11 cellular contexts compared by ENCODE assay signal in genomic region chr13:49512578-49512977, GRCh38. TPM values are rescaled to one million over a fixed set of nuclear protein-coding genes. Genes with fewer than 3 reads are reported as not detected.
DNase-seq lines count a peak whose midpoint lies in the region; ATAC-seq and TF ChIP-seq lines count a peak whose summit lies in the region.
"Had no signal": no experiment of that assay in that cellular context is flagged by ENCODE, and none has a peak within 500 bp of the region (broad histone marks: within the 10 kb centered on the region; RNA-seq: fewer than 3 reads in every experiment).

No MANE protein-coding gene starts in this region.

- ATAC-seq in activated CD8-positive, alpha-beta T cell treated with anti-CD3 and anti-CD28 coated beads for 36 hours = no peak
- ATAC-seq in activated CD8-positive, alpha-beta T cell treated with anti-CD3 and anti-CD28 coated beads, Interleukin-2, amount 10 ng/mL, durations not matched to agents 7 days and 5 days = no peak
- no peak for ATAC-seq in activated naive CD8-positive, alpha-beta T cell treated with anti-CD3 and anti-CD28 coated beads, Interleukin-2, amount 10 ng/mL, durations not matched to agents 7 days and 5 days (ENCODE audit: low read depth)
- ATAC-seq in activated naive CD8-positive, alpha-beta T cell treated with anti-CD3 and anti-CD28 coated beads, Interleukin-2, amount 50 U/mL, for 24 hours = no peak
- no peak for ATAC-seq in effector memory CD8-positive, alpha-beta T cell (replicated peaks)
- ATAC-seq in stimulated activated memory B cell treated with anti-CD40 and anti-IgM and Interleukin-4, amounts not matched to agents 10 μg/mL and 1 μg/mL and 100 μg/mL, for 72 hours = no peak

- intact Hi-C loops in activated CD8-positive, alpha-beta T cell treated with anti-CD3 and anti-CD28 coated beads for 36 hours (cut with micrococcal nuclease) = no loop called here

- CTCF ChIA-PET in activated CD8-positive, alpha-beta T cell treated with anti-CD3 and anti-CD28 coated beads for 36 hours (lab: Charles Lee) = interaction anchor here (1.4 kb wide), 1 partner anchor 13 kb away, joined by 3 read pairs; no protein-coding TSS in a partner anchor
- CTCF ChIA-PET in activated CD8-positive, alpha-beta T cell treated with anti-CD3 and anti-CD28 coated beads, Interleukin-2, amount 10 ng/mL, durations not matched to agents 7 days and 5 days (lab: Charles Lee) = no interaction called here

- no peak overlapping the region for H3K4me3 Mint-ChIP-seq in activated CD8-positive, alpha-beta T cell treated with anti-CD3 and anti-CD28 coated beads for 36 hours
- no peak overlapping the region for H3K4me3 Mint-ChIP-seq in activated CD8-positive, alpha-beta T cell treated with anti-CD3 and anti-CD28 coated beads, Interleukin-2, amount 10 ng/mL, durations not matched to agents 7 days and 5 days
- H3K4me3 Mint-ChIP-seq in activated naive CD8-positive, alpha-beta T cell treated with anti-CD3 and anti-CD28 coated beads, Interleukin-2, amount 10 ng/mL, durations not matched to agents 7 days and 5 days = no peak overlapping the region
- no peak overlapping the region for H3K4me3 Mint-ChIP-seq in activated naive CD8-positive, alpha-beta T cell treated with anti-CD3 and anti-CD28 coated beads, Interleukin-2, amount 50 U/mL, for 24 hours
- no peak overlapping the region for H3K4me3 Mint-ChIP-seq in effector memory CD8-positive, alpha-beta T cell
- H3K4me3 Mint-ChIP-seq in stimulated activated memory B cell treated with anti-CD40 and anti-IgM and Interleukin-4, amounts not matched to agents 10 μg/mL and 1 μg/mL and 100 μg/mL, for 72 hours = no peak overlapping the region

- H3K9me3 Mint-ChIP-seq in activated CD8-positive, alpha-beta T cell treated with anti-CD3 and anti-CD28 coated beads for 36 hours = peaks cover 2% of the 10 kb centered on the region
- no peaks in the 10 kb centered on the region for H3K9me3 Mint-ChIP-seq in activated CD8-positive, alpha-beta T cell treated with anti-CD3 and anti-CD28 coated beads, Interleukin-2, amount 10 ng/mL, durations not matched to agents 7 days and 5 days (ENCODE audit: insufficient read depth)
- H3K9me3 Mint-ChIP-seq in activated naive CD8-positive, alpha-beta T cell treated with anti-CD3 and anti-CD28 coated beads, Interleukin-2, amount 10 ng/mL, durations not matched to agents 7 days and 5 days = peaks cover 2% of the 10 kb centered on the region
- H3K9me3 Mint-ChIP-seq in activated naive CD8-positive, alpha-beta T cell treated with anti-CD3 and anti-CD28 coated beads, Interleukin-2, amount 50 U/mL, for 24 hours = no peaks in the 10 kb centered on the region
- H3K9me3 Mint-ChIP-seq in effector memory CD8-positive, alpha-beta T cell = no peaks in the 10 kb centered on the region
- H3K9me3 Mint-ChIP-seq in stimulated activated memory B cell treated with anti-CD40 and anti-IgM and Interleukin-4, amounts not matched to agents 10 μg/mL and 1 μg/mL and 100 μg/mL, for 72 hours = no peaks in the 10 kb centered on the region

- peaks cover 8% of the 10 kb centered on the region for H3K4me1 Mint-ChIP-seq in activated CD8-positive, alpha-beta T cell treated with anti-CD3 and anti-CD28 coated beads for 36 hours (ENCODE audit: low read depth)
- peaks cover 4% of the 10 kb centered on the region for H3K4me1 Mint-ChIP-seq in activated CD8-positive, alpha-beta T cell treated with anti-CD3 and anti-CD28 coated beads, Interleukin-2, amount 10 ng/mL, durations not matched to agents 7 days and 5 days (ENCODE audit: low read depth)
- H3K4me1 Mint-ChIP-seq in activated naive CD8-positive, alpha-beta T cell treated with anti-CD3 and anti-CD28 coated beads, Interleukin-2, amount 10 ng/mL, durations not matched to agents 7 days and 5 days = peaks cover 8% of the 10 kb centered on the region
- peaks cover 3% of the 10 kb centered on the region for H3K4me1 Mint-ChIP-seq in activated naive CD8-positive, alpha-beta T cell treated with anti-CD3 and anti-CD28 coated beads, Interleukin-2, amount 50 U/mL, for 24 hours
- peaks cover 14 to 43% of the 10 kb centered on the region in 2 donors for H3K4me1 Mint-ChIP-seq in effector memory CD8-positive, alpha-beta T cell (ENCODE audit: low read depth in 2 of 2)
- H3K4me1 Mint-ChIP-seq in stimulated activated memory B cell treated with anti-CD40 and anti-IgM and Interleukin-4, amounts not matched to agents 10 μg/mL and 1 μg/mL and 100 μg/mL, for 72 hours = peaks cover 6% of the 10 kb centered on the region

- no peak for TF ChIP-seq CTCF in activated CD8-positive, alpha-beta T cell treated with anti-CD3 and anti-CD28 coated beads for 36 hours (IDR thresholded peaks at IDR 0.05)

- H3K27ac Mint-ChIP-seq in activated CD8-positive, alpha-beta T cell treated with anti-CD3 and anti-CD28 coated beads for 36 hours = peak overlapping the region; percentile 41
- H3K27ac Mint-ChIP-seq in activated CD8-positive, alpha-beta T cell treated with anti-CD3 and anti-CD28 coated beads, Interleukin-2, amount 10 ng/mL, durations not matched to agents 7 days and 5 days = no peak overlapping the region
- peak overlapping the region; percentile 58 for H3K27ac Mint-ChIP-seq in activated naive CD8-positive, alpha-beta T cell treated with anti-CD3 and anti-CD28 coated beads, Interleukin-2, amount 10 ng/mL, durations not matched to agents 7 days and 5 days
- H3K27ac Mint-ChIP-seq in activated naive CD8-positive, alpha-beta T cell treated with anti-CD3 and anti-CD28 coated beads, Interleukin-2, amount 50 U/mL, for 24 hours = no peak overlapping the region
- peak overlapping the region; percentile 38 to 61 for H3K27ac Mint-ChIP-seq in effector memory CD8-positive, alpha-beta T cell
- H3K27ac Mint-ChIP-seq in stimulated activated memory B cell treated with anti-CD40 and anti-IgM and Interleukin-4, amounts not matched to agents 10 μg/mL and 1 μg/mL and 100 μg/mL, for 72 hours = peak overlapping the region; percentile 65

- H3K27me3 Mint-ChIP-seq in activated CD8-positive, alpha-beta T cell treated with anti-CD3 and anti-CD28 coated beads for 36 hours = no peaks in the 10 kb centered on the region
- no peaks in the 10 kb centered on the region for H3K27me3 Mint-ChIP-seq in activated CD8-positive, alpha-beta T cell treated with anti-CD3 and anti-CD28 coated beads, Interleukin-2, amount 10 ng/mL, durations not matched to agents 7 days and 5 days (ENCODE audit: low read depth)
- no peaks in the 10 kb centered on the region for H3K27me3 Mint-ChIP-seq in activated naive CD8-positive, alpha-beta T cell treated with anti-CD3 and anti-CD28 coated beads, Interleukin-2, amount 10 ng/mL, durations not matched to agents 7 days and 5 days
- no peaks in the 10 kb centered on the region for H3K27me3 Mint-ChIP-seq in activated naive CD8-positive, alpha-beta T cell treated with anti-CD3 and anti-CD28 coated beads, Interleukin-2, amount 50 U/mL, for 24 hours
- H3K27me3 Mint-ChIP-seq in effector memory CD8-positive, alpha-beta T cell = no peaks in the 10 kb centered on the region
- no peaks in the 10 kb centered on the region for H3K27me3 Mint-ChIP-seq in stimulated activated memory B cell treated with anti-CD40 and anti-IgM and Interleukin-4, amounts not matched to agents 10 μg/mL and 1 μg/mL and 100 μg/mL, for 72 hours

- no peak for DNase-seq in activated CD8-positive, alpha-beta T cell treated with anti-CD3 and anti-CD28 coated beads for 36 hours
- DNase-seq in activated CD8-positive, alpha-beta T cell treated with anti-CD3 and anti-CD28 coated beads, Interleukin-2, amount 10 ng/mL, durations not matched to agents 7 days and 5 days = no peak
- no peak for DNase-seq in activated naive CD8-positive, alpha-beta T cell treated with anti-CD3 and anti-CD28 coated beads, Interleukin-2, amount 10 ng/mL, durations not matched to agents 7 days and 5 days
- DNase-seq in activated naive CD8-positive, alpha-beta T cell treated with anti-CD3 and anti-CD28 coated beads, Interleukin-2, amount 50 U/mL, for 24 hours = no peak
- no peak for DNase-seq in effector memory CD8-positive, alpha-beta T cell
- no peak for DNase-seq in effector CD8-positive, alpha-beta T cell (lab: John Stamatoyannopoulos, UW)
- DNase-seq in nucleus accumbens (lab: John Stamatoyannopoulos, UW) = no peak
- DNase-seq: AML-193, Calu3, DMS 273 treated with DMSO at 0.1 percent for 48 hours had no signal

- POLR2A ChIA-PET in activated CD8-positive, alpha-beta T cell treated with anti-CD3 and anti-CD28 coated beads for 36 hours (lab: Charles Lee) = interaction anchor here (1.2 kb wide), 1 partner anchor 9 kb away, joined by 4 read pairs; no protein-coding TSS in a partner anchor
- POLR2A ChIA-PET in activated CD8-positive, alpha-beta T cell treated with anti-CD3 and anti-CD28 coated beads, Interleukin-2, amount 10 ng/mL, durations not matched to agents 7 days and 5 days (lab: Charles Lee) = no interaction called here
- POLR2A ChIA-PET in activated naive CD8-positive, alpha-beta T cell treated with anti-CD3 and anti-CD28 coated beads, Interleukin-2, amount 10 ng/mL, durations not matched to agents 7 days and 5 days (lab: Charles Lee) = no interaction called here

- peaks cover 39% of the 10 kb centered on the region for H3K36me3 Mint-ChIP-seq in activated CD8-positive, alpha-beta T cell treated with anti-CD3 and anti-CD28 coated beads for 36 hours (ENCODE audit: low read depth)
- peaks cover 71% of the 10 kb centered on the region for H3K36me3 Mint-ChIP-seq in activated CD8-positive, alpha-beta T cell treated with anti-CD3 and anti-CD28 coated beads, Interleukin-2, amount 10 ng/mL, durations not matched to agents 7 days and 5 days (ENCODE audit: low read depth)
- peaks cover 46% of the 10 kb centered on the region for H3K36me3 Mint-ChIP-seq in activated naive CD8-positive, alpha-beta T cell treated with anti-CD3 and anti-CD28 coated beads, Interleukin-2, amount 10 ng/mL, durations not matched to agents 7 days and 5 days
- peaks cover 39% of the 10 kb centered on the region for H3K36me3 Mint-ChIP-seq in activated naive CD8-positive, alpha-beta T cell treated with anti-CD3 and anti-CD28 coated beads, Interleukin-2, amount 50 U/mL, for 24 hours (ENCODE audit: low read depth)
- H3K36me3 Mint-ChIP-seq in effector memory CD8-positive, alpha-beta T cell (ENCODE audit: insufficient read depth) = peaks cover 51% of the 10 kb centered on the region
- peaks cover 70% of the 10 kb centered on the region for H3K36me3 Mint-ChIP-seq in stimulated activated memory B cell treated with anti-CD40 and anti-IgM and Interleukin-4, amounts not matched to agents 10 μg/mL and 1 μg/mL and 100 μg/mL, for 72 hours

RNA-seq across cellular contexts. Expression of gene PHF11, which starts 16.8 kb away (rescaled TPM):
- 10 to 100 TPM; 59.3 to 62.6 TPM for total RNA-seq in activated CD8-positive, alpha-beta T cell treated with anti-CD3 and anti-CD28 coated beads for 36 hours
- 10 to 100 TPM; 93.4 to 94.8 TPM for total RNA-seq in activated CD8-positive, alpha-beta T cell treated with anti-CD3 and anti-CD28 coated beads, Interleukin-2, amount 10 ng/mL, durations not matched to agents 7 days and 5 days
- 100 to 1,000 TPM; 121 to 123 TPM for total RNA-seq in activated naive CD8-positive, alpha-beta T cell treated with anti-CD3 and anti-CD28 coated beads, Interleukin-2, amount 10 ng/mL, durations not matched to agents 7 days and 5 days

Comparison
In these comparisons a context has a peak if more than half of its experiments do, and no peak if none do; other contexts are left out.
1. H3K27ac Mint-ChIP-seq: peak in activated CD8-positive, alpha-beta T cell treated with anti-CD3 and anti-CD28 coated beads for 36 hours (single experiment), activated naive CD8-positive, alpha-beta T cell treated with anti-CD3 and anti-CD28 coated beads, Interleukin-2, amount 10 ng/mL, durations not matched to agents 7 days and 5 days (single experiment), effector memory CD8-positive, alpha-beta T cell (2 of 2) and stimulated activated memory B cell treated with anti-CD40 and anti-IgM and Interleukin-4, amounts not matched to agents 10 μg/mL and 1 μg/mL and 100 μg/mL, for 72 hours (single experiment); none in activated CD8-positive, alpha-beta T cell treated with anti-CD3 and anti-CD28 coated beads, Interleukin-2, amount 10 ng/mL, durations not matched to agents 7 days and 5 days (single experiment) and activated naive CD8-positive, alpha-beta T cell treated with anti-CD3 and anti-CD28 coated beads, Interleukin-2, amount 50 U/mL, for 24 hours (single experiment).